Comparison of ENCODE assay signal across 2 cellular contexts in the genomic region with DNA sequence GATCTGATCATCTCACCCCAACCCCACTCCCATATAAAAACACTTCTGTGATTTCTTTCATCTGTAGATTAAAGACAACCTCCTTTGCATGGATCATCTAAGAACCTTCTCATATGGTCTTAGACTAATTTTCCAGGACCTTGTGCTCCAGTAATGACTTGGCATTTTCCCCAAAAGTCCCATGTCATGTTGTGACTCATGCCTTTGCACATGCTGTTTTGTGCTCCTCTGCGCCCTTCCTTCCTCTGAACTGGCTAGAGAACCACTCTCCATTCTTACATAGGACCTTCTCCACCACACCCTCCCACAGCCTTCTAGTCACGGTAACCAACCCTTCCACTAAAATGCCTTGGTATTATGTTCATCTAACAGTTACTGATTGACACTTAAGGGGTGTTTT.
TF ChIP-seq lines count a peak whose summit lies in the region.

No MANE protein-coding gene starts in this region.

TF ChIP-seq in IMR-90, 13 proteins besides CTCF, POLR2A, EP300 and RAD21:
- no peak for TF ChIP-seq FOS (IDR thresholded peaks at IDR 0.05; ENCODE audit: low read depth, low read length)
- peak; percentile 41; the same call in 1 of the 2 replicates for TF ChIP-seq BHLHE40 (IDR thresholded peaks at IDR 0.05; ENCODE audit: low read depth, low read length)
- peak; percentile 83 for TF ChIP-seq NFE2L2 (IDR thresholded peaks at IDR 0.05; ENCODE audit: low read depth, low read length)

TF ChIP-seq in H1, 55 proteins besides CTCF, POLR2A, EP300 and RAD21:
- TF ChIP-seq BACH1 (IDR thresholded peaks at IDR 0.05; ENCODE audit: low read length) = peak; percentile 40; the same call in 1 of the 2 replicates
- TF ChIP-seq NANOG (IDR thresholded peaks at IDR 0.05; ENCODE audit: insufficient read depth, low read depth, low read length, poor library complexity, severe bottlenecking) = no peak
TF ChIP-seq in H1: peak in this region for 1.
